Comparison of ENCODE assay signal across 8 cellular contexts in genomic region chr6:43496370-43497128, GRCh38. TPM values are rescaled to one million over a fixed set of nuclear protein-coding genes. Genes with fewer than 3 reads are reported as not detected.
DNase-seq lines count a peak whose midpoint lies in the region; ATAC-seq, FAIRE-seq and TF ChIP-seq lines count a peak whose summit lies in the region.

No MANE protein-coding gene starts in this region.

- no peak overlapping the region for H2BK20ac ChIP-seq in H1 (ENCODE audit: low read length)

- CTCF ChIA-PET in H1 (lab: Charles Lee; ENCODE audit: partially characterized antibody) = interaction anchor here (0.6 to 32.9 kb wide), 25 partner anchors 4 to 1196 kb away, joined by 3 to 536 read pairs (median 5); partner anchors contain the start of genes DLK2, DNPH1, LRRC73 and TJAP1

- no peak for TF ChIP-seq EP300 in H1 (IDR thresholded peaks at IDR 0.05; ENCODE audit: borderline replicate concordance in 1 of 2, low read depth in 2 of 2, low read length in 2 of 2)

- no peak overlapping the region for H3K4me3 Mint-ChIP-seq in neural progenitor cell

- H3K18ac ChIP-seq in H1 (ENCODE audit: extremely low read depth, low read length) = no peak overlapping the region

- H3K4me2 ChIP-seq in H1 (ENCODE audit: insufficient read depth in 1 of 2, low read depth in 2 of 2, low read length in 2 of 2) (peak overlapping the region in 1 of 2 experiments; percentile 18; a peak in 1 of 4 replicates), neural progenitor cell (no peak overlapping the region)

- no peak overlapping the region for H3K23ac ChIP-seq in H1 (ENCODE audit: insufficient read length)

- no peaks in the 10 kb centered on the region for H3K9me3 Mint-ChIP-seq in neural progenitor cell

- no peak overlapping the region; the same call in 1 of the 2 replicates for H2BK5ac ChIP-seq in H1 (ENCODE audit: low read depth, low read length)

- no peak overlapping the region for H2BK15ac ChIP-seq in H1 (ENCODE audit: low read length)

- H4K5ac ChIP-seq in H1 (ENCODE audit: insufficient read length, low read depth, low read length) = no peak overlapping the region

- in situ Hi-C loops in G401 (cut with HindIII; ENCODE audit: low sequenced_read_pairs) = no loop called here

- ATAC-seq in GM21360 (IDR thresholded peaks at IDR 0.05; ENCODE audit: unreplicated experiment) = no peak
- ATAC-seq in GM21619 (IDR thresholded peaks at IDR 0.05; ENCODE audit: unreplicated experiment) = no peak
- ATAC-seq in activated CD4-positive, CD25-positive, alpha-beta regulatory T cell treated with anti-CD3 and anti-CD28 coated beads, Interleukin-2, amount 50 U/mL, for 24 hours = no peak

- H3K56ac ChIP-seq in H1 (replicated peaks; ENCODE audit: insufficient read length, low read depth, low read length) = no peak overlapping the region

- no peak overlapping the region for H2AFZ ChIP-seq in H1 (ENCODE audit: low read length)
- H2AFZ ChIP-seq in neural progenitor cell (replicated peaks) = no peak overlapping the region

- H3K27me3 ChIP-seq in H1 (replicated peaks in 1 of 4; ENCODE audit: control insufficient read depth in 3 of 4, extremely low read depth in 1 of 4, insufficient read depth in 3 of 4, low read length in 3 of 4) (no peaks in the 10 kb centered on the region), neural progenitor cell (no peaks in the 10 kb centered on the region)

- no peak overlapping the region for H3K14ac ChIP-seq in H1 (ENCODE audit: insufficient read length)

- POLR2A ChIA-PET in H1 (lab: Charles Lee; ENCODE audit: partially characterized antibody) = interaction anchor here (0.7 to 5.6 kb wide), 12 partner anchors 9 to 53 kb away, joined by 3 to 27 read pairs (median 4); partner anchors contain the start of genes DLK2, LRRC73, POLR1C and TJAP1

- H3K36me3 Mint-ChIP-seq in neural progenitor cell = peaks cover 10% of the 10 kb centered on the region

- no peak overlapping the region for H2BK12ac ChIP-seq in H1 (ENCODE audit: low read depth, low read length)

- TF ChIP-seq POLR2A in H1 (IDR thresholded peaks at IDR 0.05; ENCODE audit: control extremely low read depth in 1 of 2, low read depth in 2 of 2, low read length in 2 of 2) = no peak

- peaks cover 11 to 31% (median 22%) of the 10 kb centered on the region in 4 experiments; a peak in 7 of 8 replicates for H3K36me3 ChIP-seq in H1 (ENCODE audit: control insufficient read depth in 2 of 4, insufficient read depth in 4 of 4, low read length in 3 of 4)
- H3K36me3 ChIP-seq in neural progenitor cell = no peaks in the 10 kb centered on the region

- FAIRE-seq in H1 (lab: Jason Lieb, UNC) = no peak

- peaks cover 19% of the 10 kb centered on the region; the same call in 1 of the 2 replicates for H3K79me1 ChIP-seq in H1 (ENCODE audit: low read depth, low read length)

- H3K23me2 ChIP-seq in H1 (ENCODE audit: low read depth, low read length) = no peaks in the 10 kb centered on the region

- no peak overlapping the region for H2AK5ac ChIP-seq in H1 (ENCODE audit: low read depth, low read length)

- peak; percentile 90 to 91 for TF ChIP-seq RAD21 in H1 (IDR thresholded peaks at IDR 0.05 in 1 of 2, conservative IDR thresholded peaks at IDR 0.05 in 1 of 2; ENCODE audit: low read depth in 2 of 2, low read length in 2 of 2)

- DNase-seq in G401 (ENCODE audit: low spot score) (peak; percentile 75), NCI-H1694 treated with DMSO at 0.1 percent for 48 hours (lab: John Stamatoyannopoulos, UW) (peak; percentile 22), H1 (ENCODE audit: low read depth in 1 of 2, low spot score in 2 of 2) (peak in 1 of 2 experiments; percentile 72), neural progenitor cell (ENCODE audit: low spot score) (peak; percentile 62), NCI-H446 treated with DMSO at 0.1 percent for 48 hours (lab: John Stamatoyannopoulos, UW) (no peak)

- peaks cover 6% of the 10 kb centered on the region for H3K27me3 Mint-ChIP-seq in neural progenitor cell (ENCODE audit: insufficient read depth, low read depth)

- H3K4me1 ChIP-seq in H1 (replicated peaks in 1 of 4; ENCODE audit: control insufficient read depth in 3 of 4, insufficient read depth in 4 of 4, low read length in 3 of 4) (peaks cover 7 to 19% (median 11%) of the 10 kb centered on the region in 4 experiments), neural progenitor cell (peaks cover 6% of the 10 kb centered on the region)

- H3F3A ChIP-seq in neural progenitor cell (ENCODE audit: low read depth) = no peaks in the 10 kb centered on the region

- H3K79me2 ChIP-seq in H1 (ENCODE audit: control insufficient read depth in 1 of 2, insufficient read depth in 2 of 2, low read length in 2 of 2) (peaks cover 4 to 41% of the 10 kb centered on the region in 2 experiments; a peak in 3 of 4 replicates), neural progenitor cell (ENCODE audit: low read depth) (peaks cover 5% of the 10 kb centered on the region)

- peaks cover 10 to 24% of the 10 kb centered on the region in 2 experiments for H4K20me1 ChIP-seq in H1 (replicated peaks in 1 of 2; ENCODE audit: control insufficient read depth in 1 of 2, insufficient read depth in 2 of 2, low read length in 2 of 2)
- H4K20me1 ChIP-seq in neural progenitor cell (ENCODE audit: low read depth) = peaks cover 33% of the 10 kb centered on the region

- no peak overlapping the region for H4K91ac ChIP-seq in H1 (replicated peaks; ENCODE audit: insufficient read length, low read length)

- no peak overlapping the region for H4K8ac ChIP-seq in H1 (ENCODE audit: extremely low read depth, insufficient read depth, low read length)

- H3K27ac ChIP-seq in H1 (ENCODE audit: low read depth, low read length) (no peak overlapping the region), neural progenitor cell (no peak overlapping the region)

- H3K27ac Mint-ChIP-seq in neural progenitor cell = no peak overlapping the region

- no peak overlapping the region for H3K4ac ChIP-seq in H1 (replicated peaks; ENCODE audit: insufficient read length, low read depth, low read length)

- H3K4me3 ChIP-seq in H1 (ENCODE audit: extremely low read depth in 1 of 4, insufficient read depth in 2 of 4, low read depth in 3 of 4, low read length in 4 of 4) (no peak overlapping the region), neural progenitor cell (no peak overlapping the region)

- peak; percentile 71 to 88 (median 79) for TF ChIP-seq CTCF in H1 (IDR thresholded peaks at IDR 0.05; ENCODE audit: control extremely low read depth in 1 of 3, insufficient read depth in 1 of 3, low read depth in 1 of 3, low read length in 3 of 3)
- peak; percentile 61 for TF ChIP-seq CTCF in neural progenitor cell (IDR thresholded peaks at IDR 0.05)

- no peak overlapping the region for H2BK120ac ChIP-seq in H1 (replicated peaks; ENCODE audit: low read depth, low read length)

- no peaks in the 10 kb centered on the region for H3K9me3 ChIP-seq in H1 (ENCODE audit: insufficient read depth in 2 of 2, low read depth in 1 of 2, low read length in 1 of 2)
- H3K9me3 ChIP-seq in neural progenitor cell (ENCODE audit: low read depth) = no peaks in the 10 kb centered on the region

- WGBS in H1 (ENCODE audit: extremely low coverage in 1 of 2, insufficient coverage in 1 of 2, insufficient read length in 1 of 2, insufficient replicate concordance in 2 of 2, low coverage in 1 of 2, low lambda C conversion rate in 2 of 2, missing lambda C conversion rate in 1 of 2), 2 experiments = 66% methylated on average over 18 of the region's 18 CpGs; no CpG with 5 or more reads in 1 of the 2 experiments

- no peak overlapping the region for H3K9ac ChIP-seq in H1 (replicated peaks in 1 of 4; ENCODE audit: extremely low read depth in 1 of 4, low read depth in 3 of 4, low read length in 3 of 4)
- no peak overlapping the region for H3K9ac ChIP-seq in neural progenitor cell

- peaks cover 6% of the 10 kb centered on the region for H3K4me1 Mint-ChIP-seq in neural progenitor cell

RNA-seq across cellular contexts. Expression of gene LRRC73, which starts 13.6 kb away (rescaled TPM):
- 0.03 TPM in 1 of 2 replicates, not detected in the other for total RNA-seq in G401 (2014; rRNA removed; shearing (Covaris generic))
- total RNA-seq in H1 (2021; fragmentation: NEBNext Ultra II Directional; extraction: Animal tissue kit (Norgen Biotek cat#: 25700)) = 0.26 and 0.69 TPM in 2 replicates
- 0.24 and 0.25 TPM in 2 replicates for polyA plus RNA-seq in H1 (2011; rRNA removed)
- polyA plus RNA-seq in H1 (2011; cell fraction: cytosol; rRNA removed) = 0.22 TPM
- 0.21 TPM for polyA plus RNA-seq in H1 (2011; cell fraction: nucleus; rRNA removed)
- 0.15 to 0.60 TPM (median 0.34 TPM) in 4 replicates for polyA plus RNA-seq in H1 (2012, experiment 1 of 2)
- polyA plus RNA-seq in H1 (2012, experiment 2 of 2) = 0.45 TPM
- polyA plus RNA-seq in H1 (2013, experiment 1 of 2) = 0.24 TPM
- polyA plus RNA-seq in H1 (2013, experiment 2 of 2) = 0.20 TPM
- 0.22 TPM in 2 replicates for polyA minus RNA-seq in H1 (2011; rRNA and poly(A)+ RNA removed)
- polyA minus RNA-seq in H1 (2011; cell fraction: cytosol; rRNA and poly(A)+ RNA removed) = 0.88 TPM
- polyA minus RNA-seq in H1 (2011; cell fraction: nucleus; rRNA and poly(A)+ RNA removed) = 1.1 TPM
- total RNA-seq in neural progenitor cell (ENCODE audit: low replicate concordance) = 0.37 TPM in 1 of 2 replicates, not detected in the other

RNA-seq across cellular contexts. Expression of gene TJAP1, which starts 19.2 kb away (rescaled TPM):
- 14.5 and 16.9 TPM in 2 replicates for total RNA-seq in G401 (2014; rRNA removed; shearing (Covaris generic))
- 36.8 and 40.4 TPM in 2 replicates for total RNA-seq in H1 (2021; fragmentation: NEBNext Ultra II Directional; extraction: Animal tissue kit (Norgen Biotek cat#: 25700))
- 30.7 and 50.1 TPM in 2 replicates for polyA plus RNA-seq in H1 (2011; rRNA removed)
- 31.0 TPM for polyA plus RNA-seq in H1 (2011; cell fraction: cytosol; rRNA removed)
- 80.4 TPM for polyA plus RNA-seq in H1 (2011; cell fraction: nucleus; rRNA removed)
- polyA plus RNA-seq in H1 (2012, experiment 1 of 2) = 25.7 to 35.7 TPM (median 33.7 TPM) in 4 replicates
- 28.5 TPM for polyA plus RNA-seq in H1 (2012, experiment 2 of 2)
- 29.1 TPM for polyA plus RNA-seq in H1 (2013, experiment 1 of 2)
- 26.5 TPM for polyA plus RNA-seq in H1 (2013, experiment 2 of 2)
- 15.9 and 17.5 TPM in 2 replicates for polyA minus RNA-seq in H1 (2011; rRNA and poly(A)+ RNA removed)
- polyA minus RNA-seq in H1 (2011; cell fraction: cytosol; rRNA and poly(A)+ RNA removed) = 14.8 TPM
- polyA minus RNA-seq in H1 (2011; cell fraction: nucleus; rRNA and poly(A)+ RNA removed) = 19.9 TPM
- 12.9 and 31.4 TPM in 2 replicates for total RNA-seq in neural progenitor cell (ENCODE audit: low replicate concordance)

RNA-seq across cellular contexts. Expression of gene YIPF3, which starts 20.2 kb away (rescaled TPM):
- total RNA-seq in G401 (2014; rRNA removed; shearing (Covaris generic)) = 49.4 and 92.9 TPM in 2 replicates
- total RNA-seq in H1 (2021; fragmentation: NEBNext Ultra II Directional; extraction: Animal tissue kit (Norgen Biotek cat#: 25700)) = 77.2 and 78.2 TPM in 2 replicates
- 225 and 284 TPM in 2 replicates for polyA plus RNA-seq in H1 (2011; rRNA removed)
- 102 TPM for polyA plus RNA-seq in H1 (2011; cell fraction: cytosol; rRNA removed)
- 180 TPM for polyA plus RNA-seq in H1 (2011; cell fraction: nucleus; rRNA removed)
- 60.3 to 108 TPM (median 95.2 TPM) in 4 replicates for polyA plus RNA-seq in H1 (2012, experiment 1 of 2)
- 104 TPM for polyA plus RNA-seq in H1 (2012, experiment 2 of 2)
- polyA plus RNA-seq in H1 (2013, experiment 1 of 2) = 104 TPM
- 125 TPM for polyA plus RNA-seq in H1 (2013, experiment 2 of 2)
- 222 and 265 TPM in 2 replicates for polyA minus RNA-seq in H1 (2011; rRNA and poly(A)+ RNA removed)
- 35.6 TPM for polyA minus RNA-seq in H1 (2011; cell fraction: cytosol; rRNA and poly(A)+ RNA removed)
- 64.4 TPM for polyA minus RNA-seq in H1 (2011; cell fraction: nucleus; rRNA and poly(A)+ RNA removed)
- total RNA-seq in neural progenitor cell (ENCODE audit: low replicate concordance) = 102 and 117 TPM in 2 replicates

RNA-seq across cellular contexts. Expression of gene POLR1C, which starts 20.3 kb away (rescaled TPM):
- 46.8 and 54.0 TPM in 2 replicates for total RNA-seq in G401 (2014; rRNA removed; shearing (Covaris generic))
- total RNA-seq in H1 (2021; fragmentation: NEBNext Ultra II Directional; extraction: Animal tissue kit (Norgen Biotek cat#: 25700)) = 46.9 and 49.6 TPM in 2 replicates
- polyA plus RNA-seq in H1 (2011; rRNA removed) = 30.0 and 42.9 TPM in 2 replicates
- polyA plus RNA-seq in H1 (2011; cell fraction: cytosol; rRNA removed) = 54.2 TPM
- polyA plus RNA-seq in H1 (2011; cell fraction: nucleus; rRNA removed) = 51.8 TPM
- polyA plus RNA-seq in H1 (2012, experiment 1 of 2) = 54.6 to 78.8 TPM (median 68.8 TPM) in 4 replicates
- polyA plus RNA-seq in H1 (2012, experiment 2 of 2) = 25.7 TPM
- polyA plus RNA-seq in H1 (2013, experiment 1 of 2) = 31.6 TPM
- 28.6 TPM for polyA plus RNA-seq in H1 (2013, experiment 2 of 2)
- polyA minus RNA-seq in H1 (2011; rRNA and poly(A)+ RNA removed) = 65.4 and 67.9 TPM in 2 replicates
- 16.7 TPM for polyA minus RNA-seq in H1 (2011; cell fraction: cytosol; rRNA and poly(A)+ RNA removed)
- 23.0 TPM for polyA minus RNA-seq in H1 (2011; cell fraction: nucleus; rRNA and poly(A)+ RNA removed)
- total RNA-seq in neural progenitor cell (ENCODE audit: low replicate concordance) = 23.2 and 24.4 TPM in 2 replicates

RNA-seq across cellular contexts. Expression of gene DLK2, which starts 41.2 kb away (rescaled TPM):
- 3.1 and 3.4 TPM in 2 replicates for total RNA-seq in G401 (2014; rRNA removed; shearing (Covaris generic))
- 0.37 and 0.67 TPM in 2 replicates for total RNA-seq in H1 (2021; fragmentation: NEBNext Ultra II Directional; extraction: Animal tissue kit (Norgen Biotek cat#: 25700))
- 0.80 and 1.6 TPM in 2 replicates for polyA plus RNA-seq in H1 (2011; rRNA removed)
- polyA plus RNA-seq in H1 (2011; cell fraction: cytosol; rRNA removed) = 1.0 TPM
- polyA plus RNA-seq in H1 (2011; cell fraction: nucleus; rRNA removed) = 1.2 TPM
- 0.25 to 0.88 TPM (median 0.55 TPM) in 4 replicates for polyA plus RNA-seq in H1 (2012, experiment 1 of 2)
- polyA plus RNA-seq in H1 (2012, experiment 2 of 2) = 1.2 TPM
- polyA plus RNA-seq in H1 (2013, experiment 1 of 2) = 0.47 TPM
- 0.37 TPM for polyA plus RNA-seq in H1 (2013, experiment 2 of 2)
- 0.15 and 0.22 TPM in 2 replicates for polyA minus RNA-seq in H1 (2011; rRNA and poly(A)+ RNA removed)
- not detected for polyA minus RNA-seq in H1 (2011; cell fraction: cytosol; rRNA and poly(A)+ RNA removed)
- not detected for polyA minus RNA-seq in H1 (2011; cell fraction: nucleus; rRNA and poly(A)+ RNA removed)
- 1.1 TPM in 1 of 2 replicates, not detected in the other for total RNA-seq in neural progenitor cell (ENCODE audit: low replicate concordance)
